21 cellular contexts compared by ENCODE assay signal in the genomic region with DNA sequence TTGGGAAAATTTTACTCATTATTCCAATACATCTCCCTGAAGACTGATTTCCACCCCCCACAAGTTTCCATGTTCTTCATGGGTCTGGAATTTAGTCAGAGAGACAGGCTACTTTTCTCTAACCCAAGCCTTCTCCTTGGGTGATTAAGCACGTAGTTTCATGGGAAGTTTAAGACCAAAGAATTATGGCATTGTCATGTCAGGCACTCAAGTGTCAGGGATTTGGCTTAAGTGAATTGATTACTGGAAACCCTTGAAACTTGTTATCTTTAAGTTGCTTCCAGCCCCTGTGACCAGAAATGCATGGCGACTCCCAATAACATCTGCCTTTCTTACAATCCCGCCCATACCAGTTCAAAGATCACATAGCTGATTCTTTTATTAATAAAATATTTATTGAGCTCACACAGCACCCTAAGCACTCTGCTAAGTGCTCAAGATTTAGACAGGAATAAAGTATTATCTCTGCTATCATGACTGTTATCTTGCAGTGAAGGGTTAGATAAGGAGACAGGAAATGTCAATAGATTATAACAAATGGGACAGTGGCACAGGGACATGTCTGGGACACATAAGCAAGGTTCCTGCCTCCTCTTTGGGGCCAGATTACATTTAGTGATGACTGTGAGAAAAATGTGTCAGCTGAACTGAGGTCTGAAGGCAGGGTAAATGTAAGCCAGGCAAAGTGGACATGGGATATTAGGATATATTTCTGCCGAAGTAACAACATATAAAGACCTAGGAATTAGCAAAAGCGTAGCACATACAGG.
A peak's percentile ranks its signal among the peaks of the same experiment; 100 is the strongest.
DNase-seq lines count a peak whose midpoint lies in the region; ATAC-seq, FAIRE-seq and TF ChIP-seq lines count a peak whose summit lies in the region.
"Had no signal": no experiment of that assay in that cellular context is flagged by ENCODE, and none has a peak within 500 bp of the region (broad histone marks: within the 10 kb centered on the region; RNA-seq: fewer than 3 reads in every experiment).

No MANE protein-coding gene starts in this region.

- DNase-seq in SK-N-SH (no peak), mesendoderm (peak; percentile 87), smooth muscle cell (lab: John Stamatoyannopoulos, UW; ENCODE audit: unreplicated experiment) (no peak), frontal cortex (ENCODE audit: low spot score in 2 of 2) (no peak), SHP77 (lab: John Stamatoyannopoulos, UW) (no peak)
- no peak for DNase-seq in activated naive CD4-positive, alpha-beta T cell treated with anti-CD3 and anti-CD28 coated beads for 36 hours
- DNase-seq: CD8-positive, alpha-beta T cell; GF-D8; KG1; NCI-H1105; NCI-H146; NCI-H2029 treated with DMSO at 0.1 percent for 48 hours; NCI-H226; NCI-H510A treated with DMSO at 0.1 percent for 48 hours; OCI-M1; Right ventricle myocardium superior had no signal

- WGBS in SK-N-SH (ENCODE audit: low lambda C conversion rate), result 67% methylated on average over 5 of the region's 5 CpGs
- no CpG with 5 or more reads among the region's 5 CpGs for WGBS in mesendoderm (ENCODE audit: extremely low coverage, insufficient coverage, low lambda C conversion rate)
- 27% methylated on average over 5 of the region's 5 CpGs for WGBS in smooth muscle cell (ENCODE audit: low lambda C conversion rate)

- H3K27ac Mint-ChIP-seq in activated naive CD4-positive, alpha-beta T cell treated with anti-CD3 and anti-CD28 coated beads for 36 hours, result no peak overlapping the region
- H3K27ac Mint-ChIP-seq: CD8-positive, alpha-beta T cell had no signal

- ATAC-seq in SK-N-SH treated with all-trans-retinoic acid at 6 μM for 48 hours, result no peak
- ATAC-seq: CD8-positive, alpha-beta T cell had no signal

- H3K9me3 Mint-ChIP-seq in activated naive CD4-positive, alpha-beta T cell treated with anti-CD3 and anti-CD28 coated beads for 36 hours, result no peaks in the 10 kb centered on the region
- H3K9me3 Mint-ChIP-seq: CD8-positive, alpha-beta T cell had no signal

- CTCF ChIA-PET in SK-N-SH (lab: Yijun Ruan, JAX), result no interaction called here
- CTCF ChIA-PET in activated naive CD4-positive, alpha-beta T cell treated with anti-CD3 and anti-CD28 coated beads for 36 hours (lab: Charles Lee), result no interaction called here

- H2AFZ ChIP-seq in SK-N-SH (ENCODE audit: low read depth) (no peak overlapping the region), smooth muscle cell (ENCODE audit: low read depth) (no peak overlapping the region)

- no peak overlapping the region for H3K56ac ChIP-seq in mesendoderm (ENCODE audit: low read length)

- H3K4me3 ChIP-seq in SK-N-SH (ENCODE audit: low read depth in 2 of 2, low read length in 1 of 2) (no peak overlapping the region), mesendoderm (ENCODE audit: low read length) (no peak overlapping the region), smooth muscle cell (no peak overlapping the region)
- H3K4me3 ChIP-seq: BLaER1 treated with 17β-estradiol and CSF1 and Interleukin-3, amounts not matched to agents 10 nM and 100 nM had no signal

- no peaks in the 10 kb centered on the region for H3K79me1 ChIP-seq in mesendoderm (ENCODE audit: low read length)

- no peak overlapping the region for H3K27ac ChIP-seq in SK-N-SH (ENCODE audit: low read depth in 2 of 2, low read length in 1 of 2)
- peak overlapping the region; percentile 57 for H3K27ac ChIP-seq in VCaP
- H3K27ac ChIP-seq in mesendoderm (ENCODE audit: low read depth, low read length), result no peak overlapping the region
- peak overlapping the region; percentile 41 for H3K27ac ChIP-seq in smooth muscle cell (ENCODE audit: low read depth)
- H3K27ac ChIP-seq: 22Rv1; BLaER1 treated with 17β-estradiol and CSF1 and Interleukin-3, amounts not matched to agents 10 nM and 100 nM had no signal

- no peaks in the 10 kb centered on the region for H3K27me3 ChIP-seq in SK-N-SH (ENCODE audit: insufficient read depth)
- H3K27me3 ChIP-seq in mesendoderm (ENCODE audit: insufficient read depth, low read length, poor library complexity), result no peaks in the 10 kb centered on the region
- H3K27me3 ChIP-seq in smooth muscle cell (ENCODE audit: low read depth), result no peaks in the 10 kb centered on the region
- H3K27me3 ChIP-seq: BLaER1 treated with 17β-estradiol and CSF1 and Interleukin-3, amounts not matched to agents 10 nM and 100 nM had no signal

- H3K36me3 Mint-ChIP-seq in activated naive CD4-positive, alpha-beta T cell treated with anti-CD3 and anti-CD28 coated beads for 36 hours (ENCODE audit: low read depth), result no peaks in the 10 kb centered on the region
- H3K36me3 Mint-ChIP-seq: CD8-positive, alpha-beta T cell had no signal

- no peak overlapping the region for H4K8ac ChIP-seq in mesendoderm (ENCODE audit: low read depth, low read length)

- no peak overlapping the region for H2BK120ac ChIP-seq in mesendoderm (ENCODE audit: low read depth, low read length)

- intact Hi-C loops in activated naive CD4-positive, alpha-beta T cell treated with anti-CD3 and anti-CD28 coated beads for 36 hours (cut with micrococcal nuclease), result no loop called here

- no peaks in the 10 kb centered on the region for H4K20me1 ChIP-seq in SK-N-SH (ENCODE audit: insufficient read depth)
- no peaks in the 10 kb centered on the region for H4K20me1 ChIP-seq in smooth muscle cell (ENCODE audit: low read depth)
- H4K20me1 ChIP-seq: BLaER1 treated with 17β-estradiol and CSF1 and Interleukin-3, amounts not matched to agents 10 nM and 100 nM had no signal

- no peak for FAIRE-seq in frontal cortex (lab: Jason Lieb, UNC)
- FAIRE-seq: GM19239 had no signal

- H3K9ac ChIP-seq in SK-N-SH (no peak overlapping the region), mesendoderm (ENCODE audit: low read length) (no peak overlapping the region), smooth muscle cell (ENCODE audit: low read depth) (no peak overlapping the region)
- H3K9ac ChIP-seq: BLaER1 treated with 17β-estradiol and CSF1 and Interleukin-3, amounts not matched to agents 10 nM and 100 nM had no signal

- POLR2A ChIA-PET in SK-N-SH (lab: Yijun Ruan, JAX), result no interaction called here

- peak overlapping the region; percentile 57 for H2BK15ac ChIP-seq in mesendoderm (replicated peaks; ENCODE audit: low read depth)

- TF ChIP-seq EP300 in SK-N-SH (IDR thresholded peaks at IDR 0.05; ENCODE audit: borderline replicate concordance in 1 of 2, low read depth in 1 of 2, low read length in 1 of 2), result peak in 1 of 2 experiments; percentile 12; a peak in 1 of 4 replicates

- no peaks in the 10 kb centered on the region for H3K4me1 Mint-ChIP-seq in activated naive CD4-positive, alpha-beta T cell treated with anti-CD3 and anti-CD28 coated beads for 36 hours (ENCODE audit: low read depth)

- H3K18ac ChIP-seq in mesendoderm (ENCODE audit: low read length), result no peak overlapping the region

- no peak overlapping the region for H3K4me3 Mint-ChIP-seq in activated naive CD4-positive, alpha-beta T cell treated with anti-CD3 and anti-CD28 coated beads for 36 hours
- H3K4me3 Mint-ChIP-seq: CD8-positive, alpha-beta T cell had no signal

- no peak overlapping the region for H3K4ac ChIP-seq in mesendoderm (ENCODE audit: low read depth, low read length)

- TF ChIP-seq RAD21 in SK-N-SH (IDR thresholded peaks at IDR 0.05; ENCODE audit: low read length), result no peak

- H2AK5ac ChIP-seq in mesendoderm (ENCODE audit: low read length), result no peak overlapping the region

- no peaks in the 10 kb centered on the region for H3K27me3 Mint-ChIP-seq in activated naive CD4-positive, alpha-beta T cell treated with anti-CD3 and anti-CD28 coated beads for 36 hours (ENCODE audit: low read depth)

- H3K4me1 ChIP-seq in SK-N-SH (ENCODE audit: control insufficient read depth in 1 of 2, insufficient read depth in 2 of 2, low read depth in 1 of 2, low read length in 1 of 2), result peaks cover 2 to 4% of the 10 kb centered on the region in 2 experiments; a peak in 2 of 4 replicates
- peaks cover 15% of the 10 kb centered on the region for H3K4me1 ChIP-seq in mesendoderm (ENCODE audit: control insufficient read depth, low read depth, low read length)
- no peaks in the 10 kb centered on the region for H3K4me1 ChIP-seq in smooth muscle cell (ENCODE audit: low read depth)
- H3K4me1 ChIP-seq: BLaER1 treated with 17β-estradiol and CSF1 and Interleukin-3, amounts not matched to agents 10 nM and 100 nM had no signal

- no peaks in the 10 kb centered on the region for H3F3A ChIP-seq in SK-N-SH (replicated peaks; ENCODE audit: insufficient read depth)
- no peaks in the 10 kb centered on the region for H3F3A ChIP-seq in smooth muscle cell (ENCODE audit: low read depth)

- H2BK5ac ChIP-seq in mesendoderm (ENCODE audit: low read length), result peak overlapping the region; percentile 36

- H3K79me2 ChIP-seq in SK-N-SH (ENCODE audit: insufficient read depth), result no peaks in the 10 kb centered on the region
- H3K79me2 ChIP-seq in mesendoderm (ENCODE audit: control insufficient read depth, insufficient read depth, low read length), result no peaks in the 10 kb centered on the region
- H3K79me2 ChIP-seq in smooth muscle cell (ENCODE audit: low read depth), result no peaks in the 10 kb centered on the region

- no peak overlapping the region for H3K23ac ChIP-seq in mesendoderm (ENCODE audit: low read length)

- no peaks in the 10 kb centered on the region for H3K9me2 ChIP-seq in SK-N-SH

- H3K4me2 ChIP-seq in SK-N-SH, result no peak overlapping the region
- no peak overlapping the region for H3K4me2 ChIP-seq in mesendoderm (ENCODE audit: low read length)
- no peak overlapping the region for H3K4me2 ChIP-seq in smooth muscle cell
- H3K4me2 ChIP-seq: BLaER1 treated with 17β-estradiol and CSF1 and Interleukin-3, amounts not matched to agents 10 nM and 100 nM had no signal

- H3K36me3 ChIP-seq in SK-N-SH (replicated peaks in 1 of 2; ENCODE audit: control insufficient read depth in 1 of 2, insufficient read depth in 2 of 2, low read length in 1 of 2) (no peaks in the 10 kb centered on the region), mesendoderm (ENCODE audit: control insufficient read depth, insufficient read depth, low read length) (no peaks in the 10 kb centered on the region), smooth muscle cell (ENCODE audit: low read depth) (no peaks in the 10 kb centered on the region)
- H3K36me3 ChIP-seq: BLaER1 treated with 17β-estradiol and CSF1 and Interleukin-3, amounts not matched to agents 10 nM and 100 nM had no signal

- H4K5ac ChIP-seq in mesendoderm (ENCODE audit: low read length), result no peak overlapping the region

- H3K9me3 ChIP-seq in SK-N-SH (no peaks in the 10 kb centered on the region), smooth muscle cell (replicated peaks; ENCODE audit: low read depth) (no peaks in the 10 kb centered on the region)
- H3K9me3 ChIP-seq: BLaER1 treated with 17β-estradiol and CSF1 and Interleukin-3, amounts not matched to agents 10 nM and 100 nM had no signal

- TF ChIP-seq CTCF in SK-N-SH (IDR thresholded peaks at IDR 0.05) (no peak), VCaP (conservative IDR thresholded peaks at IDR 0.05) (no peak), smooth muscle cell (IDR thresholded peaks at IDR 0.05; ENCODE audit: borderline replicate concordance, insufficient read depth, poor library complexity, severe bottlenecking) (no peak)

TF ChIP-seq in SK-N-SH treated with all-trans-retinoic acid at 6 μM for 48 hours, 23 proteins besides CTCF, POLR2A, EP300 and RAD21 (continues in another document):
- TF ChIP-seq TOX (CRISPR knock-in tag; IDR thresholded peaks at IDR 0.05; ENCODE audit: borderline replicate concordance) (no peak), ZFP3 (CRISPR knock-in tag; IDR thresholded peaks at IDR 0.05) (no peak)

Comparison
In these comparisons a context has a peak if more than half of its experiments do, and no peak if none do; other contexts are left out.
1. H3K27ac ChIP-seq: peak in VCaP (single experiment) and smooth muscle cell (single experiment); none in SK-N-SH (0 of 2) and mesendoderm (single experiment).